In genomic region chr7:141737836-141738591, GRCh38 we compare ENCODE assay signal across 8 cellular contexts. TPM values are rescaled to one million over a fixed set of nuclear protein-coding genes. Genes with fewer than 3 reads are reported as not detected.
DNase-seq lines count a peak whose midpoint lies in the region; TF ChIP-seq lines count a peak whose summit lies in the region.

Gene SSBP1, plus strand, starts transcription at chr7:141738358. Its CDS starts 809 bp downstream, at chr7:141739167.

- peaks cover 21% of the 10 kb centered on the region for H3K36me3 ChIP-seq in H7 (replicated peaks; ENCODE audit: control insufficient read depth, insufficient read depth, low read length)

- DNase-seq in G401 (ENCODE audit: low spot score) (peak; percentile 96), H7 (peak; percentile 83), M059J (ENCODE audit: low read depth) (peak; percentile 95), SHP77 treated with DMSO at 0.1 percent for 48 hours (lab: John Stamatoyannopoulos, UW) (peak; percentile 95), activated gamma-delta T cell (lab: John Stamatoyannopoulos, UW) (peak; percentile 61), fibroblast of villous mesenchyme (ENCODE audit: low read depth) (peak; percentile 98), neural crest cell (ENCODE audit: low read depth, low spot score) (peak; percentile 81), stromal cell of bone marrow (ENCODE audit: low read depth) (peak; percentile 95)

- peak within 1 kb of the TSS; percentile 97 for H3K4me3 Mint-ChIP-seq in neural crest cell

- no peaks in the 10 kb centered on the region for H3K9me3 Mint-ChIP-seq in neural crest cell

- H3K36me3 Mint-ChIP-seq in neural crest cell (ENCODE audit: low read depth): peaks cover 3% of the 10 kb centered on the region

- no peaks in the 10 kb centered on the region for H3K27me3 ChIP-seq in H7 (ENCODE audit: control insufficient read depth, insufficient read depth, low read length)

- in situ Hi-C loops in G401 (cut with HindIII; ENCODE audit: low sequenced_read_pairs): no loop called here

- peak; percentile 81 for TF ChIP-seq CTCF in fibroblast of villous mesenchyme (IDR thresholded peaks at IDR 0.05; ENCODE audit: insufficient read depth, low read depth, low read length)
- peak; percentile 84 for TF ChIP-seq CTCF in neural crest cell (conservative IDR thresholded peaks at IDR 0.05)

- peak within 1 kb of the TSS; percentile 95 for H3K27ac Mint-ChIP-seq in neural crest cell (ENCODE audit: unreplicated experiment)

- H3K4me3 ChIP-seq in H7 (ENCODE audit: insufficient read depth, low read depth, low read length) (peak within 1 kb of the TSS; percentile 82), fibroblast of villous mesenchyme (ENCODE audit: low read depth, low read length) (peak within 1 kb of the TSS; percentile 74)

- peaks cover 29% of the 10 kb centered on the region for H3K4me1 Mint-ChIP-seq in neural crest cell

- peaks cover 5% of the 10 kb centered on the region for H3K27me3 Mint-ChIP-seq in neural crest cell (ENCODE audit: low read depth)

RNA-seq across cellular contexts. Expression of gene SSBP1, which starts in this region (rescaled TPM):
- 315 and 348 TPM in 2 replicates for total RNA-seq in G401 (2014; rRNA removed; shearing (Covaris generic))
- total RNA-seq in H7 (2014; rRNA removed; shearing (Covaris generic)): 165 and 173 TPM in 2 replicates
- total RNA-seq in M059J (2014; rRNA removed; shearing (Covaris generic)): 320 and 374 TPM in 2 replicates
- 105 and 111 TPM in 2 replicates for total RNA-seq in fibroblast of villous mesenchyme
- 159 and 163 TPM in 2 replicates for total RNA-seq in neural crest cell

Comparison
In these comparisons a context has a peak if more than half of its experiments do, and no peak if none do; other contexts are left out.
1. Peak in every context shown above with its lines: DNase-seq and H3K4me3 ChIP-seq.